Comparison of ENCODE assay signal across 11 cellular contexts in the genomic region with DNA sequence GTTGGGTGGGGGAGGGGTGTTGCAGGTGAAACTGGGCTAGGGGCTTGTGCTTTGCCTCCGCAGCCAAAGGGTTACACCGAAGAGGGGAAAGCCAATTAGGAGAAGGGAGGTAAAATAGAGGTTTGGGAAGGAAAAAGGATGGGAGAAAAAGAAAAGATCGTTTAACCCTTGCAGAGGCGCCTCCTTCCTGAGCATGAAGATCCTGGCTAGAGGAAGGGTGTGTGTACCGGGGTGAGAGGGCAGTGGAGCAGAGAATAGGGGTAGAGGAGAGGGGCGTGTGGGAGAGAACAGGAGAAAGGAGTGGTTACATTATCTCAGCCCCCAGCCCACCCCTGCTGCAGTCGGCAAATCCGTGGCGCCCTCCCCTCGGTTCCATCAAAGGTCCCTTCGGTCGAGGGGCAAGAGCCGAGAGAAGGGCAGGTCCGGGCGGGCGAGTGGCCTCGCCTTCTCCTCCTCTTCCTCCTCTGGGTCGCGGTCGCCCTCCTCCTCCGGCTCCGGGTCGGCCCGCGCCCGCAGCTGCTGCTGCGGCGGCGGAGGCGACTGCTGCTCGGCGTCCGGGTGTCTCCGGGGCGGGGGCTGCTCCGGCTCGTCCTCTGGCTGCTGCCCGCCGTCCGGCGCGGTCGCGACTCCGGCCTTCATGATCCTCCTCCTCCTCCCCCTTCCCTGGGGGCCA. TPM values are rescaled to one million over a fixed set of nuclear protein-coding genes. Genes with fewer than 3 reads are reported as not detected.
DNase-seq lines count a peak whose midpoint lies in the region; ATAC-seq, FAIRE-seq and TF ChIP-seq lines count a peak whose summit lies in the region.
"Had no signal": no experiment of that assay in that cellular context is flagged by ENCODE, and none has a peak within 500 bp of the region (broad histone marks: within the 10 kb centered on the region; RNA-seq: fewer than 3 reads in every experiment).

No MANE protein-coding gene starts in this region.

- DNase-seq in EH (ENCODE audit: low read depth): peak; percentile 52
- peak; percentile 59 for DNase-seq in NCI-H2227 treated with DMSO at 0.1 percent for 48 hours (lab: John Stamatoyannopoulos, UW)
- peak; percentile 17 for DNase-seq in endothelial cell of umbilical vein (ENCODE audit: low read depth, low spot score)
- no peak for DNase-seq in amniotic stem cell (lab: John Stamatoyannopoulos, UW)
- no peak for DNase-seq in activated naive CD4-positive, alpha-beta T cell treated with anti-CD3 and anti-CD28 coated beads, Interleukin-2, amount 10 ng/mL, durations not matched to agents 7 days and 5 days
- DNase-seq: SW 1271 had no signal

- peaks cover 57% of the 10 kb centered on the region for H3K4me1 ChIP-seq in endothelial cell of umbilical vein (ENCODE audit: control insufficient read depth, extremely low read depth, insufficient read depth, low read length)
- H3K4me1 ChIP-seq in neuron (ENCODE audit: insufficient read depth, low read length): peaks cover 15% of the 10 kb centered on the region

- H3K27me3 Mint-ChIP-seq in activated naive CD4-positive, alpha-beta T cell treated with anti-CD3 and anti-CD28 coated beads, Interleukin-2, amount 10 ng/mL, durations not matched to agents 7 days and 5 days: peaks cover 81% of the 10 kb centered on the region

- peaks cover 2% of the 10 kb centered on the region for H4K20me1 ChIP-seq in endothelial cell of umbilical vein (replicated peaks; ENCODE audit: control insufficient read depth, extremely low read depth, insufficient read depth, low read length)

- no peak for FAIRE-seq in endothelial cell of umbilical vein (lab: Jason Lieb, UNC)

- H3K4me1 Mint-ChIP-seq in activated naive CD4-positive, alpha-beta T cell treated with anti-CD3 and anti-CD28 coated beads, Interleukin-2, amount 10 ng/mL, durations not matched to agents 7 days and 5 days: peaks cover 14% of the 10 kb centered on the region

- no peaks in the 10 kb centered on the region for H3K36me3 Mint-ChIP-seq in activated naive CD4-positive, alpha-beta T cell treated with anti-CD3 and anti-CD28 coated beads, Interleukin-2, amount 10 ng/mL, durations not matched to agents 7 days and 5 days

- no peaks in the 10 kb centered on the region for H3K36me3 ChIP-seq in endothelial cell of umbilical vein (ENCODE audit: control insufficient read depth in 2 of 2, extremely low read depth in 1 of 2, insufficient read depth in 2 of 2, low read length in 2 of 2)
- no peaks in the 10 kb centered on the region for H3K36me3 ChIP-seq in neuron (ENCODE audit: insufficient read depth, low read length)
- H3K36me3 ChIP-seq: prostate gland, upper lobe of left lung had no signal

- CTCF ChIA-PET in endothelial cell of umbilical vein (lab: Charles Lee): interaction anchor here (1.0 to 3.1 kb wide), 4 partner anchors 12 to 32 kb away, joined by 3 to 52 read pairs (median 4); no protein-coding TSS in a partner anchor
- CTCF ChIA-PET in activated naive CD4-positive, alpha-beta T cell treated with anti-CD3 and anti-CD28 coated beads, Interleukin-2, amount 10 ng/mL, durations not matched to agents 7 days and 5 days (lab: Charles Lee): no interaction called here

- POLR2A ChIA-PET in endothelial cell of umbilical vein (lab: Charles Lee): interaction anchor here (0.7 kb wide), 1 partner anchor 999 kb away, joined by 3 read pairs; no protein-coding TSS in a partner anchor

- H3K27me3 ChIP-seq in endothelial cell of umbilical vein (ENCODE audit: control insufficient read depth in 2 of 2, insufficient read depth in 2 of 2, low read length in 2 of 2) (no peaks in the 10 kb centered on the region), neuron (ENCODE audit: insufficient read depth, low read length) (peaks cover 33% of the 10 kb centered on the region)

- peak overlapping the region; percentile 99 for H3K27ac ChIP-seq in endothelial cell of umbilical vein (ENCODE audit: insufficient read depth, low read depth, low read length)
- H3K27ac ChIP-seq: prostate gland, upper lobe of left lung had no signal

- no peak overlapping the region for H3K4me3 Mint-ChIP-seq in activated naive CD4-positive, alpha-beta T cell treated with anti-CD3 and anti-CD28 coated beads, Interleukin-2, amount 10 ng/mL, durations not matched to agents 7 days and 5 days

- no peak overlapping the region for H3K27ac Mint-ChIP-seq in activated naive CD4-positive, alpha-beta T cell treated with anti-CD3 and anti-CD28 coated beads, Interleukin-2, amount 10 ng/mL, durations not matched to agents 7 days and 5 days

- H3K9me1 ChIP-seq in endothelial cell of umbilical vein (replicated peaks; ENCODE audit: control insufficient read depth, extremely low read depth, insufficient read depth, low read length): no peaks in the 10 kb centered on the region

- peak; percentile 62 for TF ChIP-seq POLR2A in endothelial cell of umbilical vein (IDR thresholded peaks at IDR 0.05; ENCODE audit: low read depth, low read length)

- peak overlapping the region; percentile 94 for H3K4me2 ChIP-seq in endothelial cell of umbilical vein (ENCODE audit: insufficient read depth, low read length)

- H3K9ac ChIP-seq in endothelial cell of umbilical vein (replicated peaks; ENCODE audit: extremely low read depth, insufficient read depth, low read length): peak overlapping the region; percentile 92

- H3K4me3 ChIP-seq in endothelial cell of umbilical vein (replicated peaks in 1 of 3; ENCODE audit: insufficient read depth in 1 of 3, low read depth in 1 of 3, low read length in 3 of 3): peak overlapping the region; percentile 66 to 80 (median 69)
- peak overlapping the region; percentile 36 for H3K4me3 ChIP-seq in neuron (ENCODE audit: low read length)

- H2AFZ ChIP-seq in endothelial cell of umbilical vein (ENCODE audit: low read depth, low read length) (peak overlapping the region; percentile 78), neuron (ENCODE audit: low read depth, low read length) (no peak overlapping the region)

- dilution Hi-C loops in endothelial cell of umbilical vein (cut with MboI; ENCODE audit: extremely low pct_ligation_motif_present, low sequenced_read_pairs): no loop called here

- peaks cover 19% of the 10 kb centered on the region for H3K79me2 ChIP-seq in endothelial cell of umbilical vein (ENCODE audit: control insufficient read depth, insufficient read depth, low read length)

- H3K9me3 Mint-ChIP-seq in activated naive CD4-positive, alpha-beta T cell treated with anti-CD3 and anti-CD28 coated beads, Interleukin-2, amount 10 ng/mL, durations not matched to agents 7 days and 5 days: no peaks in the 10 kb centered on the region

- H3K9me3 ChIP-seq in endothelial cell of umbilical vein (replicated peaks; ENCODE audit: control insufficient read depth, insufficient read depth, low read length) (no peaks in the 10 kb centered on the region), neuron (ENCODE audit: low read length) (no peaks in the 10 kb centered on the region)
- H3K9me3 ChIP-seq: prostate gland, upper lobe of left lung had no signal

- no peak for TF ChIP-seq CTCF in endothelial cell of umbilical vein (IDR thresholded peaks at IDR 0.05; ENCODE audit: extremely low read depth in 1 of 2, insufficient read depth in 1 of 2, low read depth in 1 of 2, low read length in 2 of 2)

- no TSS peak for BruUV-seq in endothelial cell of umbilical vein (replicated peaks; lab: Mats Ljungman, UMichigan)

- intact Hi-C loops in endothelial cell of umbilical vein (cut with micrococcal nuclease): no loop called here

- ATAC-seq in GM21447 (IDR thresholded peaks at IDR 0.05; ENCODE audit: unreplicated experiment) (no peak), HG02642 (IDR thresholded peaks at IDR 0.05; ENCODE audit: poor library complexity, unreplicated experiment) (no peak)

TF ChIP-seq in endothelial cell of umbilical vein, 7 proteins besides CTCF, POLR2A, EP300 and RAD21:
- TF ChIP-seq EZH2 (IDR thresholded peaks at IDR 0.05; ENCODE audit: borderline replicate concordance, low read depth, low read length, severe bottlenecking) (no peak), MYC (IDR thresholded peaks at IDR 0.05; ENCODE audit: low read depth, low read length) (no peak), JUN (IDR thresholded peaks at IDR 0.05; ENCODE audit: borderline replicate concordance, insufficient read depth, insufficient read length, low read depth) (no peak), POLR2AphosphoS5 (IDR thresholded peaks at IDR 0.05; ENCODE audit: insufficient read depth, low read depth, low read length) (no peak)
- TF ChIP-seq, protein P1, sequence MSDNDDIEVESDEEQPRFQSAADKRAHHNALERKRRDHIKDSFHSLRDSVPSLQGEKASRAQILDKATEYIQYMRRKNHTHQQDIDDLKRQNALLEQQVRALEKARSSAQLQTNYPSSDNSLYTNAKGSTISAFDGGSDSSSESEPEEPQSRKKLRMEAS (IDR thresholded peaks at IDR 0.05; ENCODE audit: insufficient read depth, insufficient read length): no peak

RNA-seq across cellular contexts. Expression of a gene that starts 1.2 kb away (rescaled TPM):
- total RNA-seq in endothelial cell of umbilical vein: 21.5 and 25.2 TPM in 2 replicates
- polyA plus RNA-seq in endothelial cell of umbilical vein: 11.3 and 11.7 TPM in 2 replicates
- 12.3 and 12.4 TPM in 2 replicates for polyA plus RNA-seq in endothelial cell of umbilical vein (2011; cell fraction: cytosol; rRNA removed)
- 7.8 and 8.5 TPM in 2 replicates for polyA plus RNA-seq in endothelial cell of umbilical vein (2011; cell fraction: nucleus; rRNA removed)
- polyA plus RNA-seq in endothelial cell of umbilical vein (2012): 21.6 and 29.0 TPM in 2 replicates
- polyA minus RNA-seq in endothelial cell of umbilical vein: 10.8 and 12.8 TPM in 2 replicates
- not detected for polyA minus RNA-seq in endothelial cell of umbilical vein (2011; cell fraction: cytosol; rRNA and poly(A)+ RNA removed)
- 9.0 and 10.9 TPM in 2 replicates for polyA minus RNA-seq in endothelial cell of umbilical vein (2011; cell fraction: nucleus; rRNA and poly(A)+ RNA removed)
- total RNA-seq: prostate gland had no signal

RNA-seq across cellular contexts. Expression of a gene that starts 41.2 kb away (rescaled TPM):
- 28.2 and 30.7 TPM in 2 replicates for total RNA-seq in endothelial cell of umbilical vein
- polyA plus RNA-seq in endothelial cell of umbilical vein: 24.5 and 25.4 TPM in 2 replicates
- polyA plus RNA-seq in endothelial cell of umbilical vein (2011; cell fraction: cytosol; rRNA removed): 27.8 and 28.6 TPM in 2 replicates
- polyA plus RNA-seq in endothelial cell of umbilical vein (2011; cell fraction: nucleus; rRNA removed): 33.4 and 40.5 TPM in 2 replicates
- 20.7 and 22.3 TPM in 2 replicates for polyA plus RNA-seq in endothelial cell of umbilical vein (2012)
- polyA minus RNA-seq in endothelial cell of umbilical vein: 47.6 and 48.6 TPM in 2 replicates
- polyA minus RNA-seq in endothelial cell of umbilical vein (2011; cell fraction: cytosol; rRNA and poly(A)+ RNA removed): 7.8 TPM
- polyA minus RNA-seq in endothelial cell of umbilical vein (2011; cell fraction: nucleus; rRNA and poly(A)+ RNA removed): 66.7 and 68.1 TPM in 2 replicates

Comparison
In these comparisons a context has a peak if more than half of its experiments do, and no peak if none do; other contexts are left out.
1. DNase-seq: peak in EH (single experiment), NCI-H2227 treated with DMSO at 0.1 percent for 48 hours (single experiment) and endothelial cell of umbilical vein (single experiment); none in amniotic stem cell (single experiment) and activated naive CD4-positive, alpha-beta T cell treated with anti-CD3 and anti-CD28 coated beads, Interleukin-2, amount 10 ng/mL, durations not matched to agents 7 days and 5 days (single experiment).